ENCODE assay signal across 15 cellular contexts in the genomic region with DNA sequence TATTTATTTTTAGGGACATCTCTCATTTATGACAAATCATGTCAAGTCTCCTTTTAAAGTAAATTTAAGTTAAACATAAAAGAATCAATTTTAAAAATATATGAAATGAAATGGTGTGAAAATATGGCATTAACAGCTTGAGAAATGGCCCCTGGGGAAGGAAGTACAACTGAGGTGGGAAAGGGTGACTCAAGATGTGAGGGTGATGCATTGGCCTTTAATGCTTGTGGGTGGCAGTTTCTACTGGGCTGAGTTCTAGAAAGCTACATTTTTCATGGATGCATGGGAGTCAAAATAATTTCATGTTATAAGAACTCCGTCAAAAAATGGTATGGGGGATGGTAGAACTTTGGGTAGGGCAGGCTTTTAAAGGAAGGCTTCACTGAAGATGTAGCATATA.
DNase-seq lines count a peak whose midpoint lies in the region; ATAC-seq and TF ChIP-seq lines count a peak whose summit lies in the region.
"Had no signal": no experiment of that assay in that cellular context is flagged by ENCODE, and none has a peak within 500 bp of the region (broad histone marks: within the 10 kb centered on the region; RNA-seq: fewer than 3 reads in every experiment).

No MANE protein-coding gene starts in this region.

- no peaks in the 10 kb centered on the region for H3K27me3 Mint-ChIP-seq in T-helper 2 cell treated with Interferon-gamma antibody and Interleukin-4, amounts not matched to agents 5 μg/mL and 100 μg/mL, for 36 hours (ENCODE audit: low read depth)
- no peaks in the 10 kb centered on the region for H3K27me3 Mint-ChIP-seq in activated T-helper 2 cell treated with anti-CD3 and anti-CD28 coated beads, Interferon-gamma antibody, Interleukin-2, Interleukin-4, amounts not matched to agents 10 μg/mL and 5 μg/mL and 100 μg/mL, durations not matched to agents 14 hours and 24 hours and 36 hours (ENCODE audit: low read depth)
- H3K27me3 Mint-ChIP-seq in natural killer cell treated with Interleukin-12 subunit alpha and Interleukin-12 subunit beta and Interleukin-15 and Interleukin-18, amount 100 ng/mL, for 72 hours: peaks cover 0 to 9% of the 10 kb centered on the region in 2 donors
- peaks cover 2% of the 10 kb centered on the region for H3K27me3 Mint-ChIP-seq in GM23338 (ENCODE audit: insufficient read depth, low read depth, poor library complexity)

- H2AFZ ChIP-seq in GM23248 (no peak overlapping the region), GM23338 (no peak overlapping the region)

- H3K27ac Mint-ChIP-seq in T-helper 2 cell treated with Interferon-gamma antibody and Interleukin-4, amounts not matched to agents 5 μg/mL and 100 μg/mL, for 36 hours: peak overlapping the region; percentile 14
- peak overlapping the region; percentile 9 for H3K27ac Mint-ChIP-seq in activated T-helper 2 cell treated with anti-CD3 and anti-CD28 coated beads, Interferon-gamma antibody, Interleukin-2, Interleukin-4, amounts not matched to agents 10 μg/mL and 5 μg/mL and 100 μg/mL, durations not matched to agents 14 hours and 24 hours and 36 hours
- H3K27ac Mint-ChIP-seq in natural killer cell treated with Interleukin-12 subunit alpha and Interleukin-12 subunit beta and Interleukin-15 and Interleukin-18, amount 100 ng/mL, for 72 hours: peak overlapping the region; percentile 7 to 38
- H3K27ac Mint-ChIP-seq in GM23338: no peak overlapping the region
- H3K27ac Mint-ChIP-seq: CD14-positive monocyte had no signal

- no peaks in the 10 kb centered on the region for H3K36me3 ChIP-seq in GM23248 (ENCODE audit: low read depth)
- H3K36me3 ChIP-seq in GM23338 (ENCODE audit: insufficient read depth): no peaks in the 10 kb centered on the region

- H3K9me3 ChIP-seq in GM23248 (ENCODE audit: low read depth): no peaks in the 10 kb centered on the region

- peaks cover 22% of the 10 kb centered on the region for H3K36me3 Mint-ChIP-seq in T-helper 2 cell treated with Interferon-gamma antibody and Interleukin-4, amounts not matched to agents 5 μg/mL and 100 μg/mL, for 36 hours (ENCODE audit: low read depth)
- peaks cover 7% of the 10 kb centered on the region for H3K36me3 Mint-ChIP-seq in activated T-helper 2 cell treated with anti-CD3 and anti-CD28 coated beads, Interferon-gamma antibody, Interleukin-2, Interleukin-4, amounts not matched to agents 10 μg/mL and 5 μg/mL and 100 μg/mL, durations not matched to agents 14 hours and 24 hours and 36 hours (ENCODE audit: low read depth)
- no peaks in the 10 kb centered on the region for H3K36me3 Mint-ChIP-seq in natural killer cell treated with Interleukin-12 subunit alpha and Interleukin-12 subunit beta and Interleukin-15 and Interleukin-18, amount 100 ng/mL, for 72 hours
- no peaks in the 10 kb centered on the region for H3K36me3 Mint-ChIP-seq in GM23338 (ENCODE audit: low read depth)
- H3K36me3 Mint-ChIP-seq: CD14-positive monocyte had no signal

- H3K9ac ChIP-seq in GM23248: no peak overlapping the region

- H3K9me3 Mint-ChIP-seq in T-helper 2 cell treated with Interferon-gamma antibody and Interleukin-4, amounts not matched to agents 5 μg/mL and 100 μg/mL, for 36 hours: no peaks in the 10 kb centered on the region
- no peaks in the 10 kb centered on the region for H3K9me3 Mint-ChIP-seq in activated T-helper 2 cell treated with anti-CD3 and anti-CD28 coated beads, Interferon-gamma antibody, Interleukin-2, Interleukin-4, amounts not matched to agents 10 μg/mL and 5 μg/mL and 100 μg/mL, durations not matched to agents 14 hours and 24 hours and 36 hours
- peaks cover 4% of the 10 kb centered on the region for H3K9me3 Mint-ChIP-seq in natural killer cell treated with Interleukin-12 subunit alpha and Interleukin-12 subunit beta and Interleukin-15 and Interleukin-18, amount 100 ng/mL, for 72 hours
- H3K9me3 Mint-ChIP-seq in GM23338: no peaks in the 10 kb centered on the region

- H3K4me2 ChIP-seq in GM23248 (ENCODE audit: unreplicated experiment) (peak overlapping the region; percentile 13), GM23338 (no peak overlapping the region)

- intact Hi-C loops in activated T-helper 2 cell treated with anti-CD3 and anti-CD28 coated beads, Interferon-gamma antibody, Interleukin-2, Interleukin-4, amounts not matched to agents 10 μg/mL and 5 μg/mL and 100 μg/mL, durations not matched to agents 14 hours and 24 hours and 36 hours (cut with micrococcal nuclease): loop anchor here (1.0 to 10.0 kb wide), 6 partner anchors 14 to 434 kb away; no protein-coding TSS in a partner anchor

- no peak overlapping the region for H3K4me3 Mint-ChIP-seq in T-helper 2 cell treated with Interferon-gamma antibody and Interleukin-4, amounts not matched to agents 5 μg/mL and 100 μg/mL, for 36 hours
- H3K4me3 Mint-ChIP-seq in activated T-helper 2 cell treated with anti-CD3 and anti-CD28 coated beads, Interferon-gamma antibody, Interleukin-2, Interleukin-4, amounts not matched to agents 10 μg/mL and 5 μg/mL and 100 μg/mL, durations not matched to agents 14 hours and 24 hours and 36 hours (ENCODE audit: low read depth): no peak overlapping the region
- H3K4me3 Mint-ChIP-seq in natural killer cell treated with Interleukin-12 subunit alpha and Interleukin-12 subunit beta and Interleukin-15 and Interleukin-18, amount 100 ng/mL, for 72 hours: peak overlapping the region; percentile 50
- no peak overlapping the region for H3K4me3 Mint-ChIP-seq in GM23338
- H3K4me3 Mint-ChIP-seq: CD14-positive monocyte had no signal

- H4K20me1 ChIP-seq in GM23248 (ENCODE audit: insufficient read depth) (no peaks in the 10 kb centered on the region), GM23338 (replicated peaks; ENCODE audit: insufficient read depth) (no peaks in the 10 kb centered on the region)

- TF ChIP-seq CTCF in GM23338 (conservative IDR thresholded peaks at IDR 0.05; ENCODE audit: low read depth in 2 of 2): no peak

- H3K27me3 ChIP-seq in GM23248 (replicated peaks; ENCODE audit: insufficient read depth) (no peaks in the 10 kb centered on the region), GM23338 (ENCODE audit: insufficient read depth) (no peaks in the 10 kb centered on the region)

- H3K27ac ChIP-seq in GM23248 (no peak overlapping the region), GM23338 (ENCODE audit: low read depth) (no peak overlapping the region)

- in situ Hi-C loops in GM23248 (cut with MboI): no loop called here

- ATAC-seq in natural killer cell treated with Interleukin-12 subunit alpha and Interleukin-12 subunit beta and Interleukin-15 and Interleukin-18, amount 100 ng/mL, for 72 hours: peak in 1 of 2 donors; percentile 56
- ATAC-seq in GM23338: no peak

- peaks cover 69% of the 10 kb centered on the region for H3K4me1 Mint-ChIP-seq in T-helper 2 cell treated with Interferon-gamma antibody and Interleukin-4, amounts not matched to agents 5 μg/mL and 100 μg/mL, for 36 hours (ENCODE audit: low read depth)
- peaks cover 79% of the 10 kb centered on the region for H3K4me1 Mint-ChIP-seq in activated T-helper 2 cell treated with anti-CD3 and anti-CD28 coated beads, Interferon-gamma antibody, Interleukin-2, Interleukin-4, amounts not matched to agents 10 μg/mL and 5 μg/mL and 100 μg/mL, durations not matched to agents 14 hours and 24 hours and 36 hours (ENCODE audit: low read depth)
- peaks cover 8 to 29% of the 10 kb centered on the region in 2 donors for H3K4me1 Mint-ChIP-seq in natural killer cell treated with Interleukin-12 subunit alpha and Interleukin-12 subunit beta and Interleukin-15 and Interleukin-18, amount 100 ng/mL, for 72 hours (ENCODE audit: low read depth in 2 of 2)
- H3K4me1 Mint-ChIP-seq in GM23338: peaks cover 37% of the 10 kb centered on the region

- no peak overlapping the region for H3K4me3 ChIP-seq in GM23248
- no peak overlapping the region for H3K4me3 ChIP-seq in GM23338

- WGBS in GM23248 (ENCODE audit: low coverage in 1 of 2, low lambda C conversion rate in 2 of 2, missing lambda C conversion rate in 2 of 2), 2 experiments: 70 to 71% methylated on average over 1 of the region's 1 CpG

- H3K9me2 ChIP-seq in GM23248 (ENCODE audit: insufficient read depth) (no peaks in the 10 kb centered on the region), GM23338 (ENCODE audit: insufficient read depth) (no peaks in the 10 kb centered on the region; the same call in 1 of the 2 replicates)

- no peaks in the 10 kb centered on the region for H3K79me2 ChIP-seq in GM23248 (ENCODE audit: insufficient read depth)
- no peaks in the 10 kb centered on the region for H3K79me2 ChIP-seq in GM23338 (replicated peaks; ENCODE audit: insufficient read depth)

- no peak for DNase-seq in T-helper 2 cell treated with Interferon-gamma antibody and Interleukin-4, amounts not matched to agents 5 μg/mL and 100 μg/mL, for 36 hours (ENCODE audit: low spot score)
- DNase-seq in T-helper 2 cell (no peak), GM23248 (peak; percentile 51), DMS79 treated with DMSO at 0.1 percent for 48 hours (lab: John Stamatoyannopoulos, UW) (no peak), GM23338 (ENCODE audit: low spot score) (no peak), amygdala (lab: John Stamatoyannopoulos, UW) (no peak)
- no peak for DNase-seq in activated T-helper 2 cell treated with anti-CD3 and anti-CD28 coated beads, Interferon-gamma antibody, Interleukin-2, Interleukin-4, amounts not matched to agents 10 μg/mL and 5 μg/mL and 100 μg/mL, durations not matched to agents 14 hours and 24 hours and 36 hours (ENCODE audit: low spot score)
- DNase-seq in natural killer cell treated with Interleukin-12 subunit alpha and Interleukin-12 subunit beta and Interleukin-15 and Interleukin-18, amount 100 ng/mL, for 72 hours (ENCODE audit: low spot score): no peak
- DNase-seq: 8988T, DMS79, NCI-H1105, NCI-H1694, NCI-H2081 treated with DMSO at 0.1 percent for 48 hours, NCI-H774 had no signal

- H3F3A ChIP-seq in GM23248 (ENCODE audit: insufficient read depth) (peaks cover 11% of the 10 kb centered on the region), GM23338 (replicated peaks; ENCODE audit: low read depth) (no peaks in the 10 kb centered on the region)

- H3K4me1 ChIP-seq in GM23248 (ENCODE audit: insufficient read depth) (peaks cover 27% of the 10 kb centered on the region), GM23338 (ENCODE audit: insufficient read depth) (peaks cover 16% of the 10 kb centered on the region)

TF ChIP-seq in GM23338, 12 proteins besides CTCF, POLR2A, EP300 and RAD21 (continues in another document):
- no peak for TF ChIP-seq NANOG (IDR thresholded peaks at IDR 0.05; ENCODE audit: borderline replicate concordance)
